8 cellular contexts compared by ENCODE assay signal in genomic region chr19:6458695-6459355, GRCh38. TPM values are rescaled to one million over a fixed set of nuclear protein-coding genes. Genes with fewer than 3 reads are reported as not detected.
DNase-seq lines count a peak whose midpoint lies in the region; ATAC-seq, FAIRE-seq and TF ChIP-seq lines count a peak whose summit lies in the region.

No MANE protein-coding gene starts in this region.

- peaks cover 19% of the 10 kb centered on the region for H3K9me3 ChIP-seq in K562 (replicated peaks; ENCODE audit: control insufficient read depth, insufficient read depth, low read depth, low read length)
- H3K9me3 ChIP-seq in left lung = peaks cover 0 to 10% of the 10 kb centered on the region in 2 donors
- no peaks in the 10 kb centered on the region for H3K9me3 ChIP-seq in transverse colon

- H3K27me3 Mint-ChIP-seq in activated naive CD4-positive, alpha-beta T cell treated with anti-CD3 and anti-CD28 coated beads, Interleukin-2, amount 10 ng/mL, durations not matched to agents 7 days and 5 days = peaks cover 5% of the 10 kb centered on the region

- no TSS peak for BruUV-seq in K562 (replicated peaks; lab: Mats Ljungman, UMichigan)

- no peak for TF ChIP-seq POLR2A in K562 (conservative IDR thresholded peaks at IDR 0.05)
- peak; percentile 24 for TF ChIP-seq POLR2A in transverse colon (IDR thresholded peaks at IDR 0.05)

- ATAC-seq in K562 = peak; percentile 10
- ATAC-seq in left lung = peak; percentile 19
- no peak for ATAC-seq in GM18861 (IDR thresholded peaks at IDR 0.05; ENCODE audit: unreplicated experiment)

- H3K79me2 ChIP-seq in K562 (ENCODE audit: control insufficient read depth, insufficient read depth, low read length) = peaks cover 17% of the 10 kb centered on the region

- H4K20me1 ChIP-seq in K562 (replicated peaks; ENCODE audit: control insufficient read depth, insufficient read depth, low read length) = no peaks in the 10 kb centered on the region

- FAIRE-seq in K562 (lab: Jason Lieb, UNC) = no peak

- peaks cover 32% of the 10 kb centered on the region for H3K36me3 Mint-ChIP-seq in activated naive CD4-positive, alpha-beta T cell treated with anti-CD3 and anti-CD28 coated beads, Interleukin-2, amount 10 ng/mL, durations not matched to agents 7 days and 5 days

- peaks cover 18 to 29% of the 10 kb centered on the region in 2 experiments; a peak in 4 of 5 replicates for H3K4me1 ChIP-seq in K562 (replicated peaks in 1 of 2; ENCODE audit: control insufficient read depth in 2 of 2, insufficient read depth in 2 of 2, low read length in 2 of 2)
- peaks cover 0 to 20% of the 10 kb centered on the region in 2 donors for H3K4me1 ChIP-seq in left lung
- peaks cover 9 to 34% (median 24%) of the 10 kb centered on the region in 4 donors for H3K4me1 ChIP-seq in transverse colon

- H3K27ac Mint-ChIP-seq in activated naive CD4-positive, alpha-beta T cell treated with anti-CD3 and anti-CD28 coated beads, Interleukin-2, amount 10 ng/mL, durations not matched to agents 7 days and 5 days = peak overlapping the region; percentile 69

- in situ Hi-C loops in K562 (cut with MboI) (no loop called here), transverse colon (cut with MboI; ENCODE audit: low pct_ligation_motif_present in 1 of 4, low pct_unique_long_range_greater_than_20kb in 1 of 4, low sequenced_read_pairs in 3 of 4) (no loop called here)

- intact Hi-C loops in K562 (cut with micrococcal nuclease) = no loop called here
- intact Hi-C loops in left lung (cut with DNase I) = no loop called here
- intact Hi-C loops in transverse colon (cut with DNase I; ENCODE audit: low total_unique reads) = loop anchor here (5.0 kb wide), 1 partner anchor 1487 kb away; no protein-coding TSS in a partner anchor

- TF ChIP-seq CTCF in K562 (IDR thresholded peaks at IDR 0.05 in 2 of 3, conservative IDR thresholded peaks at IDR 0.05 in 1 of 3; ENCODE audit: insufficient read depth in 2 of 3, low read depth in 1 of 3, low read length in 3 of 3) = no peak
- TF ChIP-seq CTCF in left lung (IDR thresholded peaks at IDR 0.05) = no peak
- TF ChIP-seq CTCF in transverse colon (IDR thresholded peaks at IDR 0.05) = peak in 2 of 5 experiments; percentile 30 to 38

- peak overlapping the region; percentile 91 for H3K4me3 Mint-ChIP-seq in activated naive CD4-positive, alpha-beta T cell treated with anti-CD3 and anti-CD28 coated beads, Interleukin-2, amount 10 ng/mL, durations not matched to agents 7 days and 5 days

- H3K27ac ChIP-seq in K562 (ENCODE audit: extremely low read depth, low read depth, low read length) (peak overlapping the region; percentile 81), left lung (peak overlapping the region; percentile 83 to 84), transverse colon (peak overlapping the region; percentile 82 to 92 (median 90))

- H2AFZ ChIP-seq in K562 (ENCODE audit: low read depth, low read length) = peak overlapping the region; percentile 56; the same call in 1 of the 2 replicates

- H3K36me3 ChIP-seq in K562 (ENCODE audit: control insufficient read depth, insufficient read depth, low read length) (peaks cover 37% of the 10 kb centered on the region; the same call in 2 of the 3 replicates), left lung (peaks cover 0 to 19% of the 10 kb centered on the region in 2 donors), transverse colon (peaks cover 0 to 15% (median 7%) of the 10 kb centered on the region in 4 donors)

- TF ChIP-seq EP300 in K562 (IDR thresholded peaks at IDR 0.05; ENCODE audit: low read length) (no peak), transverse colon (IDR thresholded peaks at IDR 0.05; ENCODE audit: low read depth) (no peak)

- WGBS in K562 (ENCODE audit: insufficient coverage, low coverage, missing lambda C conversion rate) = 20% methylated on average over 17 of the region's 24 CpGs
- 17 to 42% methylated on average over 11 to 16 of the region's 24 CpGs for WGBS in transverse colon (ENCODE audit: low coverage in 1 of 2), 2 donors

- no peaks in the 10 kb centered on the region for H3K27me3 ChIP-seq in K562 (ENCODE audit: control insufficient read depth in 2 of 2, insufficient read depth in 2 of 2, low read length in 2 of 2)
- peaks cover 4 to 32% of the 10 kb centered on the region in 2 donors for H3K27me3 ChIP-seq in left lung
- peaks cover 6% of the 10 kb centered on the region for H3K27me3 ChIP-seq in transverse colon

- H3K4me2 ChIP-seq in K562 (ENCODE audit: insufficient read depth, low read length) = peak overlapping the region; percentile 95

- CTCF ChIA-PET in activated naive CD4-positive, alpha-beta T cell treated with anti-CD3 and anti-CD28 coated beads, Interleukin-2, amount 10 ng/mL, durations not matched to agents 7 days and 5 days (lab: Charles Lee) = no interaction called here
- CTCF ChIA-PET in K562 (lab: Yijun Ruan, JAX; ENCODE audit: low intra/inter-chr PET ratio) = no interaction called here

- no peak for DNase-seq in activated naive CD4-positive, alpha-beta T cell treated with anti-CD3 and anti-CD28 coated beads, Interleukin-2, amount 10 ng/mL, durations not matched to agents 7 days and 5 days
- no peak for DNase-seq in activated naive CD4-positive, alpha-beta T cell (lab: John Stamatoyannopoulos, UW)
- peak in 2 of 4 experiments; percentile 25 to 44 for DNase-seq in K562 (ENCODE audit: extremely low read depth in 1 of 4, low spot score in 3 of 4)
- DNase-seq in left lung = peak in 1 of 2 donors; percentile 40
- peak; percentile 62 for DNase-seq in transverse colon
- DNase-seq in mucosa of gallbladder (ENCODE audit: low spot score) = no peak
- no peak for DNase-seq in NCI-H146 (lab: John Stamatoyannopoulos, UW)

- no peaks in the 10 kb centered on the region for H3K9me1 ChIP-seq in K562 (ENCODE audit: control insufficient read depth, insufficient read depth, low read length)

- peaks cover 25% of the 10 kb centered on the region for H3K4me1 Mint-ChIP-seq in activated naive CD4-positive, alpha-beta T cell treated with anti-CD3 and anti-CD28 coated beads, Interleukin-2, amount 10 ng/mL, durations not matched to agents 7 days and 5 days

- peaks cover 19% of the 10 kb centered on the region for H3K9me3 Mint-ChIP-seq in activated naive CD4-positive, alpha-beta T cell treated with anti-CD3 and anti-CD28 coated beads, Interleukin-2, amount 10 ng/mL, durations not matched to agents 7 days and 5 days

- peak overlapping the region; percentile 71 to 89 for H3K9ac ChIP-seq in K562 (ENCODE audit: insufficient read depth in 1 of 2, low read depth in 2 of 2, low read length in 2 of 2)

- POLR2A ChIA-PET in K562 (lab: Yijun Ruan, JAX) = interaction anchor here (0.6 to 1.2 kb wide), 3 partner anchors 11 to 21 kb away, joined by 3 to 4 read pairs (median 3); no protein-coding TSS in a partner anchor

- H3K4me3 ChIP-seq in K562 = peak overlapping the region; percentile 77
- peak overlapping the region; percentile 62 to 88 for H3K4me3 ChIP-seq in left lung
- peak overlapping the region; percentile 50 to 86 (median 77) for H3K4me3 ChIP-seq in transverse colon

- TF ChIP-seq RAD21 in K562 (CRISPR knock-in tag; conservative IDR thresholded peaks at IDR 0.05 in 1 of 2, IDR thresholded peaks at IDR 0.05 in 1 of 2) = no peak

RNA-seq across cellular contexts. Expression of gene SLC25A23, which starts 0.8 kb away (rescaled TPM):
- 29.1 and 59.8 TPM in 2 replicates for total RNA-seq in K562 (2011; cell fraction: chromatin; rRNA removed; ENCODE audit: low replicate concordance)
- 30.5 and 33.7 TPM in 2 replicates for total RNA-seq in K562 (2011; cell fraction: nucleolus; rRNA removed)
- 23.0 and 27.6 TPM in 2 replicates for total RNA-seq in K562 (2011; cell fraction: nucleoplasm; rRNA removed)
- total RNA-seq in K562 (2014; rRNA removed) (40.4 and 57.2 TPM in 2 replicates), K562 (2014; rRNA removed; fragmentation: Illumina TruSeq; extraction: Trizol) (26.2 and 26.6 TPM in 2 replicates), K562 (2015; rRNA removed; fragmentation: Illumina TruSeq; extraction: Trizol) (25.8 and 26.0 TPM in 2 replicates), K562 (2021) (72.0 and 75.1 TPM in 2 replicates), left lung (100 to 1,000 TPM in 1 of 2 donors, 10 to 100 TPM in 1; 57.9 to 118 TPM), transverse colon (100 to 1,000 TPM in 3 of 4 donors, 10 to 100 TPM in 1; 77.2 to 216 (median 171) TPM), mucosa of gallbladder (101 TPM)
- polyA plus RNA-seq in K562 (2011; rRNA removed) (18.7 and 20.9 TPM in 2 replicates), K562 (2014; fragmentation: Illumina TruSeq; extraction: Trizol) (64.3 and 70.5 TPM in 2 replicates), K562 (2014; fragmentation: Nextera tagmentation; extraction: Ambion mirVana) (1 to 10 TPM; 6.1 to 6.5 TPM), K562 (2014; rRNA removed) (44.3 and 47.5 TPM in 2 replicates)
- polyA plus RNA-seq in K562 (2011; cell fraction: cytosol; rRNA removed) = 26.3 and 40.4 TPM in 2 replicates
- 29.0 and 43.3 TPM in 2 replicates for polyA plus RNA-seq in K562 (2011; cell fraction: nucleus; rRNA removed)
- 50.5 and 59.9 TPM in 2 replicates for polyA plus RNA-seq in K562 (2012)
- polyA minus RNA-seq in K562 (2011; rRNA and poly(A)+ RNA removed) = 11.8 and 15.9 TPM in 2 replicates
- polyA minus RNA-seq in K562 (2011; cell fraction: cytosol; rRNA and poly(A)+ RNA removed) = 43.9 and 56.2 TPM in 2 replicates
- polyA minus RNA-seq in K562 (2011; cell fraction: nucleus; rRNA and poly(A)+ RNA removed) = 8.1 and 11.1 TPM in 2 replicates

RNA-seq across cellular contexts. Expression of gene CRB3, which starts 5.2 kb away (rescaled TPM):
- total RNA-seq in K562 (2011; cell fraction: chromatin; rRNA removed; ENCODE audit: low replicate concordance) = 0.21 TPM in 1 of 2 replicates, not detected in the other
- not detected in 2 replicates for total RNA-seq in K562 (2011; cell fraction: nucleolus; rRNA removed)
- total RNA-seq in K562 (2011; cell fraction: nucleoplasm; rRNA removed) = not detected in 2 replicates
- total RNA-seq in K562 (2014; rRNA removed) (0.57 TPM in 1 of 2 replicates, not detected in the other), K562 (2014; rRNA removed; fragmentation: Illumina TruSeq; extraction: Trizol) (not detected in 2 replicates), K562 (2015; rRNA removed; fragmentation: Illumina TruSeq; extraction: Trizol) (not detected in 2 replicates), K562 (2021) (0.49 and 0.65 TPM in 2 replicates), left lung (10 to 100 TPM; 38.1 to 78.8 TPM), transverse colon (100 to 1,000 TPM in 3 of 4 donors, 10 to 100 TPM in 1; 57.9 to 391 (median 229) TPM), mucosa of gallbladder (75.9 TPM)
- polyA plus RNA-seq in K562 (2011; rRNA removed) (0.11 TPM in 1 of 2 replicates, not detected in the other), K562 (2014; fragmentation: Illumina TruSeq; extraction: Trizol) (not detected in 2 replicates), K562 (2014; fragmentation: Nextera tagmentation; extraction: Ambion mirVana) (not detected), K562 (2014; rRNA removed) (0.18 TPM in 1 of 2 replicates, not detected in the other)
- 0.18 TPM in 1 of 2 replicates, not detected in the other for polyA plus RNA-seq in K562 (2011; cell fraction: cytosol; rRNA removed)
- polyA plus RNA-seq in K562 (2011; cell fraction: nucleus; rRNA removed) = 0.17 TPM in 1 of 2 replicates, not detected in the other
- polyA plus RNA-seq in K562 (2012) = 0.13 and 0.15 TPM in 2 replicates
- not detected in 2 replicates for polyA minus RNA-seq in K562 (2011; rRNA and poly(A)+ RNA removed)
- not detected in 2 replicates for polyA minus RNA-seq in K562 (2011; cell fraction: cytosol; rRNA and poly(A)+ RNA removed)
- not detected in 2 replicates for polyA minus RNA-seq in K562 (2011; cell fraction: nucleus; rRNA and poly(A)+ RNA removed)

RNA-seq across cellular contexts. Expression of gene DENND1C, which starts 22.8 kb away (rescaled TPM):
- 0.69 TPM in 2 replicates for total RNA-seq in K562 (2011; cell fraction: chromatin; rRNA removed; ENCODE audit: low replicate concordance)
- 0.39 and 0.67 TPM in 2 replicates for total RNA-seq in K562 (2011; cell fraction: nucleolus; rRNA removed)
- total RNA-seq in K562 (2011; cell fraction: nucleoplasm; rRNA removed) = 0.37 TPM in 1 of 2 replicates, not detected in the other
- total RNA-seq in K562 (2014; rRNA removed) (0.09 and 0.16 TPM in 2 replicates), K562 (2014; rRNA removed; fragmentation: Illumina TruSeq; extraction: Trizol) (0.18 TPM in 1 of 2 replicates, not detected in the other), K562 (2015; rRNA removed; fragmentation: Illumina TruSeq; extraction: Trizol) (0.15 and 0.43 TPM in 2 replicates), K562 (2021) (0.49 and 0.78 TPM in 2 replicates), left lung (10 to 100 TPM in 1 of 2 donors, 1 to 10 TPM in 1; 6.7 to 11.8 TPM), transverse colon (1 to 10 TPM in 3 of 4 donors, under 1 TPM in 1; 0.40 to 7.5 (median 5.0) TPM), mucosa of gallbladder (8.0 TPM)
- polyA plus RNA-seq in K562 (2011; rRNA removed) (0.29 and 1.1 TPM in 2 replicates), K562 (2014; fragmentation: Illumina TruSeq; extraction: Trizol) (0.33 and 0.34 TPM in 2 replicates), K562 (2014; fragmentation: Nextera tagmentation; extraction: Ambion mirVana) (under 1 TPM in 1 of 2 experiments, not detected in 1; 0.03 TPM), K562 (2014; rRNA removed) (0.19 and 1.2 TPM in 2 replicates)
- 0.54 and 0.91 TPM in 2 replicates for polyA plus RNA-seq in K562 (2011; cell fraction: cytosol; rRNA removed)
- 2.0 and 3.1 TPM in 2 replicates for polyA plus RNA-seq in K562 (2011; cell fraction: nucleus; rRNA removed)
- polyA plus RNA-seq in K562 (2012) = 0.68 and 1.4 TPM in 2 replicates
- 0.09 TPM in 1 of 2 replicates, not detected in the other for polyA minus RNA-seq in K562 (2011; rRNA and poly(A)+ RNA removed)
- polyA minus RNA-seq in K562 (2011; cell fraction: cytosol; rRNA and poly(A)+ RNA removed) = not detected in 2 replicates
- polyA minus RNA-seq in K562 (2011; cell fraction: nucleus; rRNA and poly(A)+ RNA removed) = 0.27 and 0.78 TPM in 2 replicates

RNA-seq across cellular contexts. Expression of gene SLC25A41, which starts 25.3 kb away (rescaled TPM):
- total RNA-seq in K562 (2011; cell fraction: chromatin; rRNA removed; ENCODE audit: low replicate concordance) = 1.6 and 2.4 TPM in 2 replicates
- 1.4 and 1.8 TPM in 2 replicates for total RNA-seq in K562 (2011; cell fraction: nucleolus; rRNA removed)
- total RNA-seq in K562 (2011; cell fraction: nucleoplasm; rRNA removed) = 1.9 and 2.8 TPM in 2 replicates
- 0.94 and 1.00 TPM in 2 replicates for total RNA-seq in K562 (2014; rRNA removed)
- 1.1 and 1.6 TPM in 2 replicates for total RNA-seq in K562 (2014; rRNA removed; fragmentation: Illumina TruSeq; extraction: Trizol)
- total RNA-seq in K562 (2015; rRNA removed; fragmentation: Illumina TruSeq; extraction: Trizol) = 1.2 and 1.6 TPM in 2 replicates
- 4.2 and 4.6 TPM in 2 replicates for total RNA-seq in K562 (2021)
- polyA plus RNA-seq in K562 (2011; rRNA removed) = 3.3 and 6.5 TPM in 2 replicates
- polyA plus RNA-seq in K562 (2011; cell fraction: cytosol; rRNA removed) = 6.1 and 6.3 TPM in 2 replicates
- polyA plus RNA-seq in K562 (2011; cell fraction: nucleus; rRNA removed) = 3.6 and 4.5 TPM in 2 replicates
- 3.6 TPM in 2 replicates for polyA plus RNA-seq in K562 (2012)
- polyA plus RNA-seq in K562 (2014; fragmentation: Illumina TruSeq; extraction: Trizol) = 2.0 and 4.7 TPM in 2 replicates
- polyA plus RNA-seq in K562 (2014; fragmentation: Nextera tagmentation; extraction: Ambion mirVana) = under 1 TPM; 0.08 to 0.24 TPM
- polyA plus RNA-seq in K562 (2014; rRNA removed) = 4.0 and 6.7 TPM in 2 replicates
- 0.54 and 0.77 TPM in 2 replicates for polyA minus RNA-seq in K562 (2011; rRNA and poly(A)+ RNA removed)
- 0.76 and 2.5 TPM in 2 replicates for polyA minus RNA-seq in K562 (2011; cell fraction: cytosol; rRNA and poly(A)+ RNA removed)
- polyA minus RNA-seq in K562 (2011; cell fraction: nucleus; rRNA and poly(A)+ RNA removed) = 0.27 and 0.67 TPM in 2 replicates
- under 1 TPM; 0.31 to 0.58 TPM for total RNA-seq in left lung
- total RNA-seq in transverse colon = under 1 TPM in 1 of 4 donors, not detected in 3; 0.32 TPM
- 0.72 TPM for total RNA-seq in mucosa of gallbladder

RNA-seq across cellular contexts. Expression of gene KHSRP, which starts 34.2 kb away (rescaled TPM):
- 186 and 376 TPM in 2 replicates for total RNA-seq in K562 (2011; cell fraction: chromatin; rRNA removed; ENCODE audit: low replicate concordance)
- 235 and 244 TPM in 2 replicates for total RNA-seq in K562 (2011; cell fraction: nucleolus; rRNA removed)
- 196 TPM in 2 replicates for total RNA-seq in K562 (2011; cell fraction: nucleoplasm; rRNA removed)
- total RNA-seq in K562 (2014; rRNA removed) (183 and 227 TPM in 2 replicates), K562 (2014; rRNA removed; fragmentation: Illumina TruSeq; extraction: Trizol) (94.5 and 97.2 TPM in 2 replicates), K562 (2015; rRNA removed; fragmentation: Illumina TruSeq; extraction: Trizol) (139 and 150 TPM in 2 replicates), K562 (2021) (519 and 564 TPM in 2 replicates), left lung (100 to 1,000 TPM; 173 to 203 TPM), transverse colon (100 to 1,000 TPM; 100 to 206 (median 112) TPM), mucosa of gallbladder (201 TPM)
- polyA plus RNA-seq in K562 (2011; rRNA removed) (93.1 and 118 TPM in 2 replicates), K562 (2014; fragmentation: Illumina TruSeq; extraction: Trizol) (215 and 288 TPM in 2 replicates), K562 (2014; fragmentation: Nextera tagmentation; extraction: Ambion mirVana) (1 to 10 TPM; 4.2 to 5.7 TPM), K562 (2014; rRNA removed) (313 and 329 TPM in 2 replicates)
- polyA plus RNA-seq in K562 (2011; cell fraction: cytosol; rRNA removed) = 82.9 and 159 TPM in 2 replicates
- 172 and 201 TPM in 2 replicates for polyA plus RNA-seq in K562 (2011; cell fraction: nucleus; rRNA removed)
- 307 and 455 TPM in 2 replicates for polyA plus RNA-seq in K562 (2012)
- polyA minus RNA-seq in K562 (2011; rRNA and poly(A)+ RNA removed) = 136 and 150 TPM in 2 replicates
- 200 and 285 TPM in 2 replicates for polyA minus RNA-seq in K562 (2011; cell fraction: cytosol; rRNA and poly(A)+ RNA removed)
- polyA minus RNA-seq in K562 (2011; cell fraction: nucleus; rRNA and poly(A)+ RNA removed) = 88.2 and 125 TPM in 2 replicates

Comparison
In these comparisons a context has a peak if more than half of its experiments do, and no peak if none do; other contexts are left out.
1. RNA of gene CRB3, which starts 5.2 kb away (total RNA-seq): 57.9 to 391 TPM in transverse colon, 38.1 to 78.8 TPM in left lung and 75.9 TPM in mucosa of gallbladder (single experiment); 0.21 to 0.65 TPM in K562; every median in the first group is over 10 times any median in the second.
2. Peak in every context shown above with its lines, with median percentiles within 50 percentile points of each other: H3K27ac ChIP-seq and H3K4me3 ChIP-seq.